ENCODE assay signal across 1 cellular context in genomic region chr1:2594641-2595131, GRCh38.
TF ChIP-seq lines count a peak whose summit lies in the region.

No MANE protein-coding gene starts in this region.

TF ChIP-seq in HepG2, 621 proteins besides CTCF, POLR2A, EP300 and RAD21:
- TF ChIP-seq ZNF138 (CRISPR knock-in tag; IDR thresholded peaks at IDR 0.05; ENCODE audit: low read depth) (no peak), MAFG (CRISPR knock-in tag; IDR thresholded peaks at IDR 0.05) (no peak), ZNF775 (CRISPR knock-in tag; IDR thresholded peaks at IDR 0.05; ENCODE audit: borderline replicate concordance) (no peak), KDM2A (CRISPR knock-in tag; IDR thresholded peaks at IDR 0.05; ENCODE audit: borderline replicate concordance, low read depth) (no peak), SMAD1 (CRISPR knock-in tag; IDR thresholded peaks at IDR 0.05; ENCODE audit: borderline replicate concordance, low read depth) (no peak), ZNF232 (CRISPR knock-in tag; IDR thresholded peaks at IDR 0.05; ENCODE audit: borderline replicate concordance) (no peak)
- TF ChIP-seq, protein P1, sequence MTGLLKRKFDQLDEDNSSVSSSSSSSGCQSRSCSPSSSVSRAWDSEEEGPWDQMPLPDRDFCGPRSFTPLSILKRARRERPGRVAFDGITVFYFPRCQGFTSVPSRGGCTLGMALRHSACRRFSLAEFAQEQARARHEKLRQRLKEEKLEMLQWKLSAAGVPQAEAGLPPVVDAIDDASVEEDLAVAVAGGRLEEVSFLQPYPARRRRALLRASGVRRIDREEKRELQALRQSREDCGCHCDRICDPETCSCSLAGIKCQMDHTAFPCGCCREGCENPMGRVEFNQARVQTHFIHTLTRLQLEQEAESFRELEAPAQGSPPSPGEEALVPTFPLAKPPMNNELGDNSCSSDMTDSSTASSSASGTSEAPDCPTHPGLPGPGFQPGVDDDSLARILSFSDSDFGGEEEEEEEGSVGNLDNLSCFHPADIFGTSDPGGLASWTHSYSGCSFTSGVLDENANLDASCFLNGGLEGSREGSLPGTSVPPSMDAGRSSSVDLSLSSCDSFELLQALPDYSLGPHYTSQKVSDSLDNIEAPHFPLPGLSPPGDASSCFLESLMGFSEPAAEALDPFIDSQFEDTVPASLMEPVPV (CRISPR knock-in tag; IDR thresholded peaks at IDR 0.05) = no peak
- TF ChIP-seq, protein P2, sequence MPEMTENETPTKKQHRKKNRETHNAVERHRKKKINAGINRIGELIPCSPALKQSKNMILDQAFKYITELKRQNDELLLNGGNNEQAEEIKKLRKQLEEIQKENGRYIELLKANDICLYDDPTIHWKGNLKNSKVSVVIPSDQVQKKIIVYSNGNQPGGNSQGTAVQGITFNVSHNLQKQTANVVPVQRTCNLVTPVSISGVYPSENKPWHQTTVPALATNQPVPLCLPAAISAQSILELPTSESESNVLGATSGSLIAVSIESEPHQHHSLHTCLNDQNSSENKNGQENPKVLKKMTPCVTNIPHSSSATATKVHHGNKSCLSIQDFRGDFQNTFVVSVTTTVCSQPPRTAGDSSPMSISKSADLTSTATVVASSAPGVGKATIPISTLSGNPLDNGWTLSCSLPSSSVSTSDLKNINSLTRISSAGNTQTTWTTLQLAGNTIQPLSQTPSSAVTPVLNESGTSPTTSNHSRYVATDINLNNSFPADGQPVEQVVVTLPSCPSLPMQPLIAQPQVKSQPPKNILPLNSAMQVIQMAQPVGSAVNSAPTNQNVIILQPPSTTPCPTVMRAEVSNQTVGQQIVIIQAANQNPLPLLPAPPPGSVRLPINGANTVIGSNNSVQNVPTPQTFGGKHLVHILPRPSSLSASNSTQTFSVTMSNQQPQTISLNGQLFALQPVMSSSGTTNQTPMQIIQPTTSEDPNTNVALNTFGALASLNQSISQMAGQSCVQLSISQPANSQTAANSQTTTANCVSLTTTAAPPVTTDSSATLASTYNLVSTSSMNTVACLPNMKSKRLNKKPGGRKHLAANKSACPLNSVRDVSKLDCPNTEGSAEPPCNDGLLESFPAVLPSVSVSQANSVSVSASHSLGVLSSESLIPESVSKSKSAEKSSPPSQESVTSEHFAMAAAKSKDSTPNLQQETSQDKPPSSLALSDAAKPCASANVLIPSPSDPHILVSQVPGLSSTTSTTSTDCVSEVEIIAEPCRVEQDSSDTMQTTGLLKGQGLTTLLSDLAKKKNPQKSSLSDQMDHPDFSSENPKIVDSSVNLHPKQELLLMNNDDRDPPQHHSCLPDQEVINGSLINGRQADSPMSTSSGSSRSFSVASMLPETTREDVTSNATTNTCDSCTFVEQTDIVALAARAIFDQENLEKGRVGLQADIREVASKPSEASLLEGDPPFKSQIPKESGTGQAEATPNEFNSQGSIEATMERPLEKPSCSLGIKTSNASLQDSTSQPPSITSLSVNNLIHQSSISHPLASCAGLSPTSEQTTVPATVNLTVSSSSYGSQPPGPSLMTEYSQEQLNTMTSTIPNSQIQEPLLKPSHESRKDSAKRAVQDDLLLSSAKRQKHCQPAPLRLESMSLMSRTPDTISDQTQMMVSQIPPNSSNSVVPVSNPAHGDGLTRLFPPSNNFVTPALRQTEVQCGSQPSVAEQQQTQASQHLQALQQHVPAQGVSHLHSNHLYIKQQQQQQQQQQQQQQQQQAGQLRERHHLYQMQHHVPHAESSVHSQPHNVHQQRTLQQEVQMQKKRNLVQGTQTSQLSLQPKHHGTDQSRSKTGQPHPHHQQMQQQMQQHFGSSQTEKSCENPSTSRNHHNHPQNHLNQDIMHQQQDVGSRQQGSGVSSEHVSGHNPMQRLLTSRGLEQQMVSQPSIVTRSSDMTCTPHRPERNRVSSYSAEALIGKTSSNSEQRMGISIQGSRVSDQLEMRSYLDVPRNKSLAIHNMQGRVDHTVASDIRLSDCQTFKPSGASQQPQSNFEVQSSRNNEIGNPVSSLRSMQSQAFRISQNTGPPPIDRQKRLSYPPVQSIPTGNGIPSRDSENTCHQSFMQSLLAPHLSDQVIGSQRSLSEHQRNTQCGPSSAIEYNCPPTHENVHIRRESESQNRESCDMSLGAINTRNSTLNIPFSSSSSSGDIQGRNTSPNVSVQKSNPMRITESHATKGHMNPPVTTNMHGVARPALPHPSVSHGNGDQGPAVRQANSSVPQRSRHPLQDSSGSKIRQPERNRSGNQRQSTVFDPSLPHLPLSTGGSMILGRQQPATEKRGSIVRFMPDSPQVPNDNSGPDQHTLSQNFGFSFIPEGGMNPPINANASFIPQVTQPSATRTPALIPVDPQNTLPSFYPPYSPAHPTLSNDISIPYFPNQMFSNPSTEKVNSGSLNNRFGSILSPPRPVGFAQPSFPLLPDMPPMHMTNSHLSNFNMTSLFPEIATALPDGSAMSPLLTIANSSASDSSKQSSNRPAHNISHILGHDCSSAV (CRISPR knock-in tag; IDR thresholded peaks at IDR 0.05; ENCODE audit: borderline replicate concordance) = no peak
- TF ChIP-seq, protein P3, sequence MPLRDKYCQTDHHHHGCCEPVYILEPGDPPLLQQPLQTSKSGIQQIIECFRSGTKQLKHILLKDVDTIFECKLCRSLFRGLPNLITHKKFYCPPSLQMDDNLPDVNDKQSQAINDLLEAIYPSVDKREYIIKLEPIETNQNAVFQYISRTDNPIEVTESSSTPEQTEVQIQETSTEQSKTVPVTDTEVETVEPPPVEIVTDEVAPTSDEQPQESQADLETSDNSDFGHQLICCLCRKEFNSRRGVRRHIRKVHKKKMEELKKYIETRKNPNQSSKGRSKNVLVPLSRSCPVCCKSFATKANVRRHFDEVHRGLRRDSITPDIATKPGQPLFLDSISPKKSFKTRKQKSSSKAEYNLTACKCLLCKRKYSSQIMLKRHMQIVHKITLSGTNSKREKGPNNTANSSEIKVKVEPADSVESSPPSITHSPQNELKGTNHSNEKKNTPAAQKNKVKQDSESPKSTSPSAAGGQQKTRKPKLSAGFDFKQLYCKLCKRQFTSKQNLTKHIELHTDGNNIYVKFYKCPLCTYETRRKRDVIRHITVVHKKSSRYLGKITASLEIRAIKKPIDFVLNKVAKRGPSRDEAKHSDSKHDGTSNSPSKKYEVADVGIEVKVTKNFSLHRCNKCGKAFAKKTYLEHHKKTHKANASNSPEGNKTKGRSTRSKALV (CRISPR knock-in tag; IDR thresholded peaks at IDR 0.05) = no peak
